13 cellular contexts compared by ENCODE assay signal in genomic region chr10:44961231-44961571, GRCh38. TPM values are rescaled to one million over a fixed set of nuclear protein-coding genes. Genes with fewer than 3 reads are reported as not detected.
DNase-seq lines count a peak whose midpoint lies in the region; ATAC-seq and TF ChIP-seq lines count a peak whose summit lies in the region.
"Had no signal": no experiment of that assay in that cellular context is flagged by ENCODE, and none has a peak within 500 bp of the region (broad histone marks: within the 10 kb centered on the region; RNA-seq: fewer than 3 reads in every experiment).

No MANE protein-coding gene starts in this region.

- no peaks in the 10 kb centered on the region for H3K9me3 Mint-ChIP-seq in CD4-positive, CD25-positive, alpha-beta regulatory T cell
- peaks cover 1% of the 10 kb centered on the region for H3K9me3 Mint-ChIP-seq in progenitor cell of endocrine pancreas (ENCODE audit: low read depth)

- intact Hi-C loops in mucosa of descending colon (cut with DNase I, micrococcal nuclease): no loop called here

- H3K27me3 Mint-ChIP-seq in CD4-positive, CD25-positive, alpha-beta regulatory T cell: no peaks in the 10 kb centered on the region
- H3K27me3 Mint-ChIP-seq in progenitor cell of endocrine pancreas: no peaks in the 10 kb centered on the region
- H3K27me3 Mint-ChIP-seq: memory B cell had no signal

- no peak for ATAC-seq in CD4-positive, CD25-positive, alpha-beta regulatory T cell (ENCODE audit: low read depth in 2 of 2)
- ATAC-seq in mucosa of descending colon (no peak), GM21515 (IDR thresholded peaks at IDR 0.05; ENCODE audit: unreplicated experiment) (no peak), HG02973 (IDR thresholded peaks at IDR 0.05; ENCODE audit: unreplicated experiment) (no peak)

- peaks cover 6 to 38% (median 25%) of the 10 kb centered on the region in 4 donors for H3K4me1 Mint-ChIP-seq in CD4-positive, CD25-positive, alpha-beta regulatory T cell
- peaks cover 61% of the 10 kb centered on the region for H3K4me1 Mint-ChIP-seq in progenitor cell of endocrine pancreas (ENCODE audit: low read depth)

- H3K36me3 Mint-ChIP-seq in CD4-positive, CD25-positive, alpha-beta regulatory T cell: peaks cover 6% of the 10 kb centered on the region
- H3K36me3 Mint-ChIP-seq in progenitor cell of endocrine pancreas (ENCODE audit: insufficient read depth): peaks cover 3% of the 10 kb centered on the region

- TF ChIP-seq CTCF in right atrium auricular region (IDR thresholded peaks at IDR 0.05): no peak
- no peak for TF ChIP-seq CTCF in progenitor cell of endocrine pancreas (IDR thresholded peaks at IDR 0.05; ENCODE audit: unreplicated experiment)
- no peak for TF ChIP-seq CTCF in mucosa of descending colon (IDR thresholded peaks at IDR 0.05)

- peaks cover 18% of the 10 kb centered on the region for H3K4me1 ChIP-seq in CD4-positive, CD25-positive, alpha-beta regulatory T cell (ENCODE audit: control insufficient read depth, insufficient read depth, low read length, poor library complexity, severe bottlenecking)
- H3K4me1 ChIP-seq in SJCRH30 (peaks cover 37% of the 10 kb centered on the region), right atrium auricular region (peaks cover 0 to 78% of the 10 kb centered on the region in 2 donors), mucosa of descending colon (ENCODE audit: low read depth) (peaks cover 38% of the 10 kb centered on the region)

- no peak for DNase-seq in CD4-positive, CD25-positive, alpha-beta regulatory T cell
- DNase-seq in SJCRH30 (no peak), right atrium auricular region (ENCODE audit: low spot score) (peak; percentile 57), progenitor cell of endocrine pancreas (ENCODE audit: low spot score, unreplicated experiment) (no peak), mucosa of descending colon (no peak), DMS 273 treated with DMSO at 0.1 percent for 48 hours (lab: John Stamatoyannopoulos, UW) (no peak)
- DNase-seq: activated CD4-positive, alpha-beta T cell treated with anti-CD3 and anti-CD28 coated beads, Interleukin-2, amount 50 U/mL, for 48 hours; NCI-H446; stimulated activated CD4-positive, alpha-beta T cell treated with anti-CD3 and anti-CD28 coated beads, Interleukin-4, amount 100 ng/mL, for 4 hours had no signal

- H3K36me3 ChIP-seq in CD4-positive, CD25-positive, alpha-beta regulatory T cell (ENCODE audit: control insufficient read depth, insufficient read depth, low read length): no peaks in the 10 kb centered on the region
- H3K36me3 ChIP-seq in SJCRH30 (no peaks in the 10 kb centered on the region), right atrium auricular region (no peaks in the 10 kb centered on the region), mucosa of descending colon (ENCODE audit: low read depth) (no peaks in the 10 kb centered on the region)

- H3K27ac Mint-ChIP-seq in CD4-positive, CD25-positive, alpha-beta regulatory T cell: no peak overlapping the region
- H3K27ac Mint-ChIP-seq in progenitor cell of endocrine pancreas: no peak overlapping the region
- H3K27ac Mint-ChIP-seq: memory B cell had no signal

- H3K27ac ChIP-seq in CD4-positive, CD25-positive, alpha-beta regulatory T cell (ENCODE audit: insufficient read depth, low read length, poor library complexity, severe bottlenecking): no peak overlapping the region
- H3K27ac ChIP-seq in SJCRH30 (peak overlapping the region; percentile 96), right atrium auricular region (peak overlapping the region; percentile 94 to 96)
- H3K27ac ChIP-seq: C4-2B had no signal

- H3K4me3 Mint-ChIP-seq in CD4-positive, CD25-positive, alpha-beta regulatory T cell: peak overlapping the region; percentile 83 to 90 (median 90)
- H3K4me3 Mint-ChIP-seq in progenitor cell of endocrine pancreas (ENCODE audit: low read depth): peak overlapping the region; percentile 5

- no peak overlapping the region for H3K4me3 ChIP-seq in CD4-positive, CD25-positive, alpha-beta regulatory T cell (ENCODE audit: low read depth, low read length)
- H3K4me3 ChIP-seq in SJCRH30 (peak overlapping the region; percentile 85), right atrium auricular region (peak overlapping the region; percentile 69 to 83), mucosa of descending colon (no peak overlapping the region)

- no peaks in the 10 kb centered on the region for H3K27me3 ChIP-seq in CD4-positive, CD25-positive, alpha-beta regulatory T cell (ENCODE audit: control insufficient read depth, insufficient read depth, low read length)
- no peaks in the 10 kb centered on the region for H3K27me3 ChIP-seq in SJCRH30
- no peaks in the 10 kb centered on the region for H3K27me3 ChIP-seq in right atrium auricular region

- no peaks in the 10 kb centered on the region for H3K9me3 ChIP-seq in CD4-positive, CD25-positive, alpha-beta regulatory T cell (ENCODE audit: control insufficient read depth in 2 of 2, low read length in 2 of 2)
- H3K9me3 ChIP-seq in SJCRH30 (replicated peaks) (no peaks in the 10 kb centered on the region), right atrium auricular region (no peaks in the 10 kb centered on the region), mucosa of descending colon (no peaks in the 10 kb centered on the region)

RNA-seq across cellular contexts. Expression of gene RASSF4, which starts 1.6 kb away (rescaled TPM):
- 1.3 TPM for total RNA-seq in CD4-positive, CD25-positive, alpha-beta regulatory T cell
- polyA plus RNA-seq in CD4-positive, CD25-positive, alpha-beta regulatory T cell: under 1 TPM in 3 of 4 donors, not detected in 1; 0.37 to 0.67 (median 0.39) TPM
- 18.9 and 22.0 TPM in 2 replicates for total RNA-seq in SJCRH30 (2014; rRNA removed; shearing (Covaris generic))
- 10 to 100 TPM; 43.3 to 43.4 TPM for total RNA-seq in right atrium auricular region
- 21.2 and 23.0 TPM in 2 replicates for total RNA-seq in progenitor cell of endocrine pancreas
- total RNA-seq in mucosa of descending colon: 10 to 100 TPM; 20.0 to 50.6 (median 32.3) TPM

RNA-seq across cellular contexts. Expression of gene DEPP1, which starts 17.4 kb away (rescaled TPM):
- 0.44 TPM for total RNA-seq in CD4-positive, CD25-positive, alpha-beta regulatory T cell
- polyA plus RNA-seq in CD4-positive, CD25-positive, alpha-beta regulatory T cell: not detected
- total RNA-seq in SJCRH30 (2014; rRNA removed; shearing (Covaris generic)): 0.24 and 0.25 TPM in 2 replicates
- total RNA-seq in right atrium auricular region (100 to 1,000 TPM in 1 of 2 donors, 10 to 100 TPM in 1; 68.8 to 143 TPM), progenitor cell of endocrine pancreas (13.9 and 16.6 TPM in 2 replicates), mucosa of descending colon (10 to 100 TPM; 14.8 to 19.0 (median 18.1) TPM)

RNA-seq across cellular contexts. Expression of gene ZNF22, which starts 39.5 kb away (rescaled TPM):
- 10.7 TPM for total RNA-seq in CD4-positive, CD25-positive, alpha-beta regulatory T cell
- polyA plus RNA-seq in CD4-positive, CD25-positive, alpha-beta regulatory T cell: 10 to 100 TPM; 19.8 to 30.0 (median 25.6) TPM
- 37.9 and 39.0 TPM in 2 replicates for total RNA-seq in SJCRH30 (2014; rRNA removed; shearing (Covaris generic))
- total RNA-seq in right atrium auricular region (10 to 100 TPM; 19.3 to 20.5 TPM), progenitor cell of endocrine pancreas (44.1 and 46.0 TPM in 2 replicates), mucosa of descending colon (10 to 100 TPM; 14.6 to 17.7 (median 15.5) TPM)

RNA-seq across cellular contexts. Expression of gene TMEM72, which starts 50.1 kb away (rescaled TPM):
- total RNA-seq in CD4-positive, CD25-positive, alpha-beta regulatory T cell: not detected
- not detected for polyA plus RNA-seq in CD4-positive, CD25-positive, alpha-beta regulatory T cell
- 0.02 TPM in 1 of 2 replicates, not detected in the other for total RNA-seq in SJCRH30 (2014; rRNA removed; shearing (Covaris generic))
- total RNA-seq in right atrium auricular region (under 1 TPM in 1 of 2 donors, not detected in 1; 0.15 TPM), progenitor cell of endocrine pancreas (0.93 and 1.5 TPM in 2 replicates), mucosa of descending colon (10 to 100 TPM; 14.9 to 40.6 (median 17.4) TPM)

Comparison
In these comparisons a context has a peak if more than half of its experiments do, and no peak if none do; other contexts are left out.
1. H3K4me3 ChIP-seq: peak in SJCRH30 (single experiment) and right atrium auricular region (2 of 2); none in CD4-positive, CD25-positive, alpha-beta regulatory T cell (single experiment) and mucosa of descending colon (single experiment).
2. RNA of gene DEPP1, which starts 17.4 kb away (total RNA-seq): 68.8 to 143 TPM in right atrium auricular region, 14.8 to 19.0 TPM in mucosa of descending colon and 13.9 to 16.6 TPM in progenitor cell of endocrine pancreas; 0.44 TPM in CD4-positive, CD25-positive, alpha-beta regulatory T cell (single experiment) and 0.24 to 0.25 TPM in SJCRH30; every median in the first group is over 10 times any median in the second.